1 cellular context compared by ENCODE assay signal in the genomic region with DNA sequence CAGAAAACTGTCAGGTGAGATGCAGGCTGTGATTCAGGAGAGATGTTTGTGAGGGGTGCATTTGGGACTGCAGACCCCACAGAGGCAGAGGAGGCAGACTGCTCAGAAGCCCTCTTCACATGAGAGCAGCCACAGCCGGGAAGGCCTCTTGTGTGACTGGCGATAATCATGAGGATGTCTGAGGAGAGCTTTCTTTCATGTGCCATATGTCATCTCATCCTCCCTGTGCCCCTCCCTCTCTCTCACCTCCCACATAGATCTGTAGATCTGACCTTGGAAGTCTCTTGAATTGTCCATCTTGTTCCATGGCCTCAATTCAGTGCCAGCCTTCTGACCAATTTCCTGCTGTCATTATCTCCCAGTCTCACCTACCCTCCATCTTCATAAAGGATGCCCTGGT.
TF ChIP-seq lines count a peak whose summit lies in the region.

No MANE protein-coding gene starts in this region.

TF ChIP-seq in WTC11, 78 proteins besides CTCF, POLR2A, EP300 and RAD21 (continued from another document):
- TF ChIP-seq, protein P1, sequence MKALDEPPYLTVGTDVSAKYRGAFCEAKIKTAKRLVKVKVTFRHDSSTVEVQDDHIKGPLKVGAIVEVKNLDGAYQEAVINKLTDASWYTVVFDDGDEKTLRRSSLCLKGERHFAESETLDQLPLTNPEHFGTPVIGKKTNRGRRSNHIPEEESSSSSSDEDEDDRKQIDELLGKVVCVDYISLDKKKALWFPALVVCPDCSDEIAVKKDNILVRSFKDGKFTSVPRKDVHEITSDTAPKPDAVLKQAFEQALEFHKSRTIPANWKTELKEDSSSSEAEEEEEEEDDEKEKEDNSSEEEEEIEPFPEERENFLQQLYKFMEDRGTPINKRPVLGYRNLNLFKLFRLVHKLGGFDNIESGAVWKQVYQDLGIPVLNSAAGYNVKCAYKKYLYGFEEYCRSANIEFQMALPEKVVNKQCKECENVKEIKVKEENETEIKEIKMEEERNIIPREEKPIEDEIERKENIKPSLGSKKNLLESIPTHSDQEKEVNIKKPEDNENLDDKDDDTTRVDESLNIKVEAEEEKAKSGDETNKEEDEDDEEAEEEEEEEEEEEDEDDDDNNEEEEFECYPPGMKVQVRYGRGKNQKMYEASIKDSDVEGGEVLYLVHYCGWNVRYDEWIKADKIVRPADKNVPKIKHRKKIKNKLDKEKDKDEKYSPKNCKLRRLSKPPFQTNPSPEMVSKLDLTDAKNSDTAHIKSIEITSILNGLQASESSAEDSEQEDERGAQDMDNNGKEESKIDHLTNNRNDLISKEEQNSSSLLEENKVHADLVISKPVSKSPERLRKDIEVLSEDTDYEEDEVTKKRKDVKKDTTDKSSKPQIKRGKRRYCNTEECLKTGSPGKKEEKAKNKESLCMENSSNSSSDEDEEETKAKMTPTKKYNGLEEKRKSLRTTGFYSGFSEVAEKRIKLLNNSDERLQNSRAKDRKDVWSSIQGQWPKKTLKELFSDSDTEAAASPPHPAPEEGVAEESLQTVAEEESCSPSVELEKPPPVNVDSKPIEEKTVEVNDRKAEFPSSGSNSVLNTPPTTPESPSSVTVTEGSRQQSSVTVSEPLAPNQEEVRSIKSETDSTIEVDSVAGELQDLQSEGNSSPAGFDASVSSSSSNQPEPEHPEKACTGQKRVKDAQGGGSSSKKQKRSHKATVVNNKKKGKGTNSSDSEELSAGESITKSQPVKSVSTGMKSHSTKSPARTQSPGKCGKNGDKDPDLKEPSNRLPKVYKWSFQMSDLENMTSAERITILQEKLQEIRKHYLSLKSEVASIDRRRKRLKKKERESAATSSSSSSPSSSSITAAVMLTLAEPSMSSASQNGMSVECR (CRISPR knock-in tag; IDR thresholded peaks at IDR 0.05; ENCODE audit: borderline replicate concordance): no peak
- TF ChIP-seq, protein P2, sequence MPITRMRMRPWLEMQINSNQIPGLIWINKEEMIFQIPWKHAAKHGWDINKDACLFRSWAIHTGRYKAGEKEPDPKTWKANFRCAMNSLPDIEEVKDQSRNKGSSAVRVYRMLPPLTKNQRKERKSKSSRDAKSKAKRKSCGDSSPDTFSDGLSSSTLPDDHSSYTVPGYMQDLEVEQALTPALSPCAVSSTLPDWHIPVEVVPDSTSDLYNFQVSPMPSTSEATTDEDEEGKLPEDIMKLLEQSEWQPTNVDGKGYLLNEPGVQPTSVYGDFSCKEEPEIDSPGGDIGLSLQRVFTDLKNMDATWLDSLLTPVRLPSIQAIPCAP (CRISPR knock-in tag; IDR thresholded peaks at IDR 0.05): no peak
- TF ChIP-seq JUN (CRISPR knock-in tag; IDR thresholded peaks at IDR 0.05) (no peak), NR3C1 (CRISPR knock-in tag; conservative IDR thresholded peaks at IDR 0.05; ENCODE audit: low read depth) (no peak), JAZF1 (CRISPR knock-in tag; IDR thresholded peaks at IDR 0.05) (no peak), ESRRA (CRISPR knock-in tag; IDR thresholded peaks at IDR 0.05; ENCODE audit: borderline replicate concordance) (no peak)
